In the genomic region with DNA sequence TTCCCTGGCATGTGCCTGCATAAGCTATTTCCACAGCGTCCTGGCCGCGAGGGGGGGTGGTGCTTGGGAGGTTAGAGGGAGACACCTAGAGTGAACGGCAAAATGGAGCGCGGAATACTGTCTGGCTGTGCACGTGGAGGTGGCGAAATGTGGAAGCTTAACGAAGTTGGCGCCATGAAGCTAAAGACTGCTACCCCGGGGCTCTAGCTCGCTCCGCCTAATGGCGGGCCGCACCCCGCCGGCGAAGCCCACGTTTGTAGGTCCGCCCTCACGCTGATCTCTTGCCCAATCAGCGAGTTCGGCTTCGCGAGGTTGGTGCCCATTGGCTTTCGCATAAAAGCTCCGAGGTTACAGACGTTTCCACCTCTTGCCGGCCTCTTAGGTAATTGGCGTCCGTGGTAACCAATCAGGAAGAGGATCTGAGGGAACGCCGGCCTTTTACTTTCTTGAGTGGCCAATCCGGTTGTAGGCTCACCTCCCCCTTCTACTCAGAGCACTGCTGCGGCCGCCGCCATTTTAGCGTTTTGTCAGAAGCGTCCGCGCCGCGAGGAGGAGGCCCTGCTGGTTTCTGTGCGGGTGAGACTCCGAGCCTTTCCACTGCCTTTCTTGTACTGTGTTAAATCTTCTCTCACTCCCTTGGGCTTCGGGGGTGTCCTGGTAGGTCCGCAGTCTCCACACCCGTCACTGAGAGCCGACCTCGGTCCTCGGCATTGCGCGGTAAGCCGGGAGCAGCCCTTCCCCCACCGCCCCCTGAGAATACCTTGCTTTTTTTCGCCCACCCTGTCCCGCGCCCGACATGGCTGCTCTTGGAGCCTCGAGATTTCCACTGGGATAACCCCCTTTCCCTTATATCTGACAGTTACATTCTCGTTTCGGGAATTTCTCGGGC, we compare ENCODE assay signal across 8 cellular contexts. TPM values are rescaled to one million over a fixed set of nuclear protein-coding genes. Genes with fewer than 3 reads are reported as not detected.
DNase-seq lines count a peak whose midpoint lies in the region; ATAC-seq, FAIRE-seq and TF ChIP-seq lines count a peak whose summit lies in the region.

A gene with protein sequence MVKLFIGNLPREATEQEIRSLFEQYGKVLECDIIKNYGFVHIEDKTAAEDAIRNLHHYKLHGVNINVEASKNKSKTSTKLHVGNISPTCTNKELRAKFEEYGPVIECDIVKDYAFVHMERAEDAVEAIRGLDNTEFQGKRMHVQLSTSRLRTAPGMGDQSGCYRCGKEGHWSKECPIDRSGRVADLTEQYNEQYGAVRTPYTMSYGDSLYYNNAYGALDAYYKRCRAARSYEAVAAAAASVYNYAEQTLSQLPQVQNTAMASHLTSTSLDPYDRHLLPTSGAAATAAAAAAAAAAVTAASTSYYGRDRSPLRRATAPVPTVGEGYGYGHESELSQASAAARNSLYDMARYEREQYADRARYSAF (plus strand): TSS at position 527 of the 889 bp plus-strand sequence. CDS start 1,009 bp downstream, outside the sequence.

- H3K9me3 Mint-ChIP-seq in activated T-cell treated with anti-CD3 and anti-CD28 coated beads, Interleukin-2, amount 50 U/mL, for 72 hours, result no peaks in the 10 kb centered on the region

- peak; percentile 81 for FAIRE-seq in RCC 7860 (lab: Jason Lieb, UNC)

- H3K27ac ChIP-seq in DND-41 (ENCODE audit: low read length) (peak within 1 kb of the TSS; percentile 82), KOPT-K1 (ENCODE audit: low read depth, low read length, poor library complexity, severe bottlenecking) (peak within 1 kb of the TSS; percentile 82), esophagus muscularis mucosa (replicated peaks in 1 of 4) (peak within 1 kb of the TSS; percentile 89 to 93 (median 90)), muscle layer of duodenum (ENCODE audit: low read length) (peak within 1 kb of the TSS; percentile 96)

- H3K79me2 ChIP-seq in DND-41 (ENCODE audit: insufficient read depth, low read length), result peaks cover 97% of the 10 kb centered on the region

- WGBS in esophagus muscularis mucosa, result under 1% methylated on average over 54 of the region's 63 CpGs

- TF ChIP-seq POLR2A in esophagus muscularis mucosa (IDR thresholded peaks at IDR 0.05; ENCODE audit: low read depth), result peak; percentile 79

- H3K27me3 ChIP-seq in DND-41 (ENCODE audit: insufficient read depth, low read length, poor library complexity), result no peaks in the 10 kb centered on the region
- no peaks in the 10 kb centered on the region for H3K27me3 ChIP-seq in esophagus muscularis mucosa
- H3K27me3 ChIP-seq in muscle layer of duodenum (ENCODE audit: low read depth, low read length), result no peaks in the 10 kb centered on the region

- TF ChIP-seq CTCF in DND-41 (IDR thresholded peaks at IDR 0.05; ENCODE audit: borderline replicate concordance, extremely low read depth, low read length, poor library complexity, severe bottlenecking) (peak; percentile 38), esophagus muscularis mucosa (IDR thresholded peaks at IDR 0.05) (peak in 1 of 3 experiments; percentile 1)

- peaks cover 65% of the 10 kb centered on the region for H3K36me3 ChIP-seq in DND-41 (ENCODE audit: insufficient read depth, low read length)
- H3K36me3 ChIP-seq in KOPT-K1 (ENCODE audit: insufficient read depth, low read length), result peaks cover 82% of the 10 kb centered on the region
- peaks cover 10 to 44% (median 25%) of the 10 kb centered on the region in 4 donors for H3K36me3 ChIP-seq in esophagus muscularis mucosa
- H3K36me3 ChIP-seq in muscle layer of duodenum (ENCODE audit: control insufficient read depth in 1 of 2, insufficient read depth in 2 of 2, low read length in 2 of 2), result peaks cover 15 to 24% of the 10 kb centered on the region in 2 donors

- no peaks in the 10 kb centered on the region for H3K9me3 ChIP-seq in DND-41 (ENCODE audit: insufficient read depth, low read length, severe bottlenecking)
- H3K9me3 ChIP-seq in KOPT-K1 (ENCODE audit: insufficient read depth, low read length, poor library complexity, severe bottlenecking), result no peaks in the 10 kb centered on the region
- no peaks in the 10 kb centered on the region for H3K9me3 ChIP-seq in esophagus muscularis mucosa
- H3K9me3 ChIP-seq in muscle layer of duodenum (ENCODE audit: control insufficient read depth in 1 of 2, low read length in 2 of 2), result no peaks in the 10 kb centered on the region

- H3K9ac ChIP-seq in DND-41 (ENCODE audit: low read depth, low read length), result peak within 1 kb of the TSS; percentile 86

- no peaks in the 10 kb centered on the region for H3K27me3 Mint-ChIP-seq in activated T-cell treated with anti-CD3 and anti-CD28 coated beads, Interleukin-2, amount 50 U/mL, for 72 hours (ENCODE audit: low read depth)

- peak; percentile 94 for ATAC-seq in DND-41 (ENCODE audit: insufficient read depth, low read depth)
- ATAC-seq in GM21786 (IDR thresholded peaks at IDR 0.05; ENCODE audit: unreplicated experiment), result peak; percentile 97
- ATAC-seq in activated T-cell treated with anti-CD3 and anti-CD28 coated beads, Interleukin-2, amount 50 U/mL, for 72 hours (replicated peaks in 1 of 2), result peak; percentile 94 to 95

- H3K4me1 Mint-ChIP-seq in activated T-cell treated with anti-CD3 and anti-CD28 coated beads, Interleukin-2, amount 50 U/mL, for 72 hours (ENCODE audit: low read depth), result peaks cover 70% of the 10 kb centered on the region

- H3K4me3 Mint-ChIP-seq in activated T-cell treated with anti-CD3 and anti-CD28 coated beads, Interleukin-2, amount 50 U/mL, for 72 hours, result peak within 1 kb of the TSS; percentile 89 to 97

- H4K20me1 ChIP-seq in DND-41 (ENCODE audit: insufficient read depth, low read length), result peaks cover 70% of the 10 kb centered on the region

- peak within 1 kb of the TSS; percentile 71 for H2AFZ ChIP-seq in DND-41 (ENCODE audit: low read depth, low read length)

- H3K27ac Mint-ChIP-seq in activated T-cell treated with anti-CD3 and anti-CD28 coated beads, Interleukin-2, amount 50 U/mL, for 72 hours, result peak within 1 kb of the TSS; percentile 85

- intact Hi-C loops in esophagus muscularis mucosa (cut with DNase I), result no loop called here

- H3K4me2 ChIP-seq in DND-41 (ENCODE audit: insufficient read depth, low read length), result peak within 1 kb of the TSS; percentile 80

- H3K4me3 ChIP-seq in DND-41 (ENCODE audit: low read depth in 1 of 2, low read length in 2 of 2) (peak within 1 kb of the TSS; percentile 73 to 82), esophagus muscularis mucosa (peak within 1 kb of the TSS; percentile 68 to 88 (median 80)), muscle layer of duodenum (ENCODE audit: low read depth in 1 of 2, low read length in 2 of 2) (peak within 1 kb of the TSS; percentile 93 to 98)

- TF ChIP-seq EP300 in esophagus muscularis mucosa (IDR thresholded peaks at IDR 0.05), result no peak

- peaks cover 31 to 49% of the 10 kb centered on the region in 2 donors for H3K36me3 Mint-ChIP-seq in activated T-cell treated with anti-CD3 and anti-CD28 coated beads, Interleukin-2, amount 50 U/mL, for 72 hours (ENCODE audit: insufficient read depth in 2 of 2)

- H3K4me1 ChIP-seq in DND-41 (ENCODE audit: insufficient read depth, low read length) (peaks cover 73% of the 10 kb centered on the region), esophagus muscularis mucosa (peaks cover 54 to 78% (median 65%) of the 10 kb centered on the region in 4 donors), muscle layer of duodenum (ENCODE audit: control insufficient read depth in 1 of 2, insufficient read depth in 2 of 2, low read length in 2 of 2) (peaks cover 29 to 54% of the 10 kb centered on the region in 2 donors)

- peak; percentile 99 for DNase-seq in DND-41
- DNase-seq in RCC 7860 (ENCODE audit: low spot score), result peak; percentile 98
- peak; percentile 93 to 98 for DNase-seq in activated T-cell treated with anti-CD3 and anti-CD28 coated beads, Interleukin-2, amount 50 U/mL, for 72 hours
- DNase-seq in esophagus muscularis mucosa (ENCODE audit: extremely low spot score), result peak; percentile 100
- peak; percentile 90 to 98 for DNase-seq in stimulated activated CD8-positive, alpha-beta memory T cell treated with anti-CD3 and anti-CD28 coated beads, Interleukin-7, amount 100 ng/mL, for 4 hours (ENCODE audit: low read depth in 2 of 2)

RNA-seq across cellular contexts. Expression of the gene that starts here (rescaled TPM):
- 100 to 1,000 TPM; 116 to 135 TPM for total RNA-seq in activated T-cell treated with anti-CD3 and anti-CD28 coated beads, Interleukin-2, amount 50 U/mL, for 72 hours
- 100 to 1,000 TPM in 1 of 4 donors, 10 to 100 TPM in 3; 82.2 to 101 (median 90.2) TPM for total RNA-seq in esophagus muscularis mucosa

Comparison
In these comparisons a context has a peak if more than half of its experiments do, and no peak if none do; other contexts are left out.
1. Peak in every context shown above with its lines: DNase-seq, ATAC-seq, H3K4me3 ChIP-seq and H3K27ac ChIP-seq.